ENCODE assay signal across 1 cellular context in the genomic region with DNA sequence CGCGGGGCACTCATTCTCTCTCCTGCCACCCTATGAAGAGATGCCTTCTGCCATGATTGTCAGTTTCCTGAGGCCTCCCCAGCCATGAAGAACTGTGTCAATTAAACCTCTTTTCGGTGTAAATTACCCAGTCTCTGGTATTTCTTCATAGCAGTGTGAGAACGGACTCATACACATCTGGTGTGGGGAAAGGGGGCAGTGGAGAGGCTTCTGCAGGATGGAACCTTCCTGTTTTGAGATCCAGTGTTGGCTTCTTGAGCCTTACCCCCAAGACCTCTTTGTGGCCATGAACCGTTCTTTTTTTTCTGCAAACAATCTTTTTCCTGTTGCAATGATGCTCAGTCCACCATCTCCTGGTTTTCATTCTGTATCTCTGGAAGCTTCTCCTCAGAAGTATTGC.
TF ChIP-seq lines count a peak whose summit lies in the region.

No MANE protein-coding gene starts in this region.

TF ChIP-seq in GM23338, 12 proteins besides CTCF, POLR2A, EP300 and RAD21 (continued from another document):
- TF ChIP-seq, protein P1, sequence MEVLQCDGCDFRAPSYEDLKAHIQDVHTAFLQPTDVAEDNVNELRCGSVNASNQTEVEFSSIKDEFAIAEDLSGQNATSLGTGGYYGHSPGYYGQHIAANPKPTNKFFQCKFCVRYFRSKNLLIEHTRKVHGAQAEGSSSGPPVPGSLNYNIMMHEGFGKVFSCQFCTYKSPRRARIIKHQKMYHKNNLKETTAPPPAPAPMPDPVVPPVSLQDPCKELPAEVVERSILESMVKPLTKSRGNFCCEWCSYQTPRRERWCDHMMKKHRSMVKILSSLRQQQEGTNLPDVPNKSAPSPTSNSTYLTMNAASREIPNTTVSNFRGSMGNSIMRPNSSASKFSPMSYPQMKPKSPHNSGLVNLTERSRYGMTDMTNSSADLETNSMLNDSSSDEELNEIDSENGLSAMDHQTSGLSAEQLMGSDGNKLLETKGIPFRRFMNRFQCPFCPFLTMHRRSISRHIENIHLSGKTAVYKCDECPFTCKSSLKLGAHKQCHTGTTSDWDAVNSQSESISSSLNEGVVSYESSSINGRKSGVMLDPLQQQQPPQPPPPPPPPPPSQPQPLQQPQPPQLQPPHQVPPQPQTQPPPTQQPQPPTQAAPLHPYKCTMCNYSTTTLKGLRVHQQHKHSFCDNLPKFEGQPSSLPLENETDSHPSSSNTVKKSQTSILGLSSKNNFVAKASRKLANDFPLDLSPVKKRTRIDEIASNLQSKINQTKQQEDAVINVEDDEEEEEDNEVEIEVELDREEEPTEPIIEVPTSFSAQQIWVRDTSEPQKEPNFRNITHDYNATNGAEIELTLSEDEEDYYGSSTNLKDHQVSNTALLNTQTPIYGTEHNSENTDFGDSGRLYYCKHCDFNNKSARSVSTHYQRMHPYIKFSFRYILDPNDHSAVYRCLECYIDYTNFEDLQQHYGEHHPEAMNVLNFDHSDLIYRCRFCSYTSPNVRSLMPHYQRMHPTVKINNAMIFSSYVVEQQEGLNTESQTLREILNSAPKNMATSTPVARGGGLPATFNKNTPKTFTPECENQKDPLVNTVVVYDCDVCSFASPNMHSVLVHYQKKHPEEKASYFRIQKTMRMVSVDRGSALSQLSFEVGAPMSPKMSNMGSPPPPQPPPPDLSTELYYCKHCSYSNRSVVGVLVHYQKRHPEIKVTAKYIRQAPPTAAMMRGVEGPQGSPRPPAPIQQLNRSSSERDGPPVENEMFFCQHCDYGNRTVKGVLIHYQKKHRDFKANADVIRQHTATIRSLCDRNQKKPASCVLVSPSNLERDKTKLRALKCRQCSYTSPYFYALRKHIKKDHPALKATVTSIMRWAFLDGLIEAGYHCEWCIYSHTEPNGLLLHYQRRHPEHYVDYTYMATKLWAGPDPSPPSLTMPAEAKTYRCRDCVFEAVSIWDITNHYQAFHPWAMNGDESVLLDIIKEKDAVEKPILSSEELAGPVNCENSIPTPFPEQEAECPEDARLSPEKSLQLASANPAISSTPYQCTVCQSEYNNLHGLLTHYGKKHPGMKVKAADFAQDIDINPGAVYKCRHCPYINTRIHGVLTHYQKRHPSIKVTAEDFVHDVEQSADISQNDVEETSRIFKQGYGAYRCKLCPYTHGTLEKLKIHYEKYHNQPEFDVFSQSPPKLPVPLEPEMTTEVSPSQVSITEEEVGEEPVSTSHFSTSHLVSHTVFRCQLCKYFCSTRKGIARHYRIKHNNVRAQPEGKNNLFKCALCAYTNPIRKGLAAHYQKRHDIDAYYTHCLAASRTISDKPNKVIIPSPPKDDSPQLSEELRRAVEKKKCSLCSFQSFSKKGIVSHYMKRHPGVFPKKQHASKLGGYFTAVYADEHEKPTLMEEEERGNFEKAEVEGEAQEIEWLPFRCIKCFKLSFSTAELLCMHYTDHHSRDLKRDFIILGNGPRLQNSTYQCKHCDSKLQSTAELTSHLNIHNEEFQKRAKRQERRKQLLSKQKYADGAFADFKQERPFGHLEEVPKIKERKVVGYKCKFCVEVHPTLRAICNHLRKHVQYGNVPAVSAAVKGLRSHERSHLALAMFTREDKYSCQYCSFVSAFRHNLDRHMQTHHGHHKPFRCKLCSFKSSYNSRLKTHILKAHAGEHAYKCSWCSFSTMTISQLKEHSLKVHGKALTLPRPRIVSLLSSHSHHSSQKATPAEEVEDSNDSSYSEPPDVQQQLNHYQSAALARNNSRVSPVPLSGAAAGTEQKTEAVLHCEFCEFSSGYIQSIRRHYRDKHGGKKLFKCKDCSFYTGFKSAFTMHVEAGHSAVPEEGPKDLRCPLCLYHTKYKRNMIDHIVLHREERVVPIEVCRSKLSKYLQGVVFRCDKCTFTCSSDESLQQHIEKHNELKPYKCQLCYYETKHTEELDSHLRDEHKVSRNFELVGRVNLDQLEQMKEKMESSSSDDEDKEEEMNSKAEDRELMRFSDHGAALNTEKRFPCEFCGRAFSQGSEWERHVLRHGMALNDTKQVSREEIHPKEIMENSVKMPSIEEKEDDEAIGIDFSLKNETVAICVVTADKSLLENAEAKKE (CRISPR knock-in tag; IDR thresholded peaks at IDR 0.05) = no peak
- TF ChIP-seq ZNF331 (CRISPR knock-in tag; IDR thresholded peaks at IDR 0.05; ENCODE audit: low read depth) (no peak), CREB1 (CRISPR knock-in tag; IDR thresholded peaks at IDR 0.05; ENCODE audit: low read depth) (no peak), POLR2AphosphoS5 (IDR thresholded peaks at IDR 0.05; ENCODE audit: low read depth) (no peak), JUNB (IDR thresholded peaks at IDR 0.05; ENCODE audit: unreplicated experiment) (no peak)
